Comparison of ENCODE assay signal across 8 cellular contexts in the genomic region with DNA sequence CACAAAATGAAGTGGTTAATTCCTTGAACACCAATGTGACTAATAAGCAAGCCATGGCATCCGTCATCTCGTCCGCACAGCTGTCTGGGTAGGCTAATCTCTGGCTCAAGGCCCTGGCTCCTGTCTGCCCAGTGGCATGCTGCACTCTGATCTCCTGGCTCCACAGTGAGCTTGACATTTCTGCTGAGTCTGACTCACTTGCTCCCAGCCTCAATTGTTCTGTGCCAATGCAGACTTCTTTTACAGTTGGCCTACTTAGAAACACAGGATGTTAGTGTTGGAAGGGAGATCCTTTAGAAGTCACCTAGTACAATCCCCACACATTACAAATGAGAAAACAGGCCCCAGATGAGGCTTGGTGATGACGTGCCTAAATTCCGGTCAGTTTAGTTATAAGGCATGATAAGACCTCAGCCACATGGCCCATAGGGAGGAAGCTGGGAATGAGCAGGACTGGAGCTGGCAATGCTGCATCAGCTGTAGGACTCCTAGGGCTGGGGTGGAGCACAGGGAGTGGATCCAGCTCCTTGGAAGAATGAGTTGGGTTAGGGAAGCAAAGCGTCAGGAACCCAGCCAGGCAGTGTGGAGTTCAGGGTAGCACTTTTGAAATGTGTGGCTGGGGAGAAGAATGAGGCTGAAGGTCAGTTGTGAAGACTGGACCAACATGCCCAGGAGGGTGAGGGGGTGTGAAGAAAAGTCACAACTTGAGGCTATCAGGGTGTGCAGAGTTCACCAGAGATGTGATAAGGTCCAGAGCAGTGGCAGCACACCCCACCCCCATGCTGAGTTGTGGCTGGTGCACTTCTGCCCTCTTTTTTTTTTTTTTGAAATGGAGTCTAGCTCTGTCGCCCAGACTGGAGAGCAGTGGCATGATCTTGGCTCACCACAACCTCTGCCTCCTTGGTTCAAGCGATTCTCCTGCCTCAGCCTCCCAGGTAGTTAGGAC.
DNase-seq lines count a peak whose midpoint lies in the region; ATAC-seq and TF ChIP-seq lines count a peak whose summit lies in the region.

No MANE protein-coding gene starts in this region.

- no peak overlapping the region for H3K9ac ChIP-seq in parathyroid adenoma

- in situ Hi-C loops in HAP-1 (cut with MboI; ENCODE audit: low sequenced_read_pairs), result no loop called here

- H3K9me3 ChIP-seq in parathyroid adenoma (ENCODE audit: control insufficient read depth, low read length), result no peaks in the 10 kb centered on the region
- no peaks in the 10 kb centered on the region for H3K9me3 ChIP-seq in HAP-1

- DNase-seq in CMK (ENCODE audit: low read depth) (peak; percentile 89), fibroblast of villous mesenchyme (ENCODE audit: low read depth) (peak; percentile 90), KG1 (lab: John Stamatoyannopoulos, UW) (no peak), HAP-1 (ENCODE audit: low spot score in 2 of 2) (no peak)
- no peak for DNase-seq in stimulated activated naive CD4-positive, alpha-beta T cell treated with Interleukin-2 at 50 U/mL for 16 hours (lab: John Stamatoyannopoulos, UW)

- no peaks in the 10 kb centered on the region for H3K79me2 ChIP-seq in parathyroid adenoma

- H3K27me3 ChIP-seq in parathyroid adenoma (ENCODE audit: control insufficient read depth, insufficient read depth, low read length) (no peaks in the 10 kb centered on the region), HAP-1 (ENCODE audit: low read depth) (no peaks in the 10 kb centered on the region)

- TF ChIP-seq CTCF in fibroblast of villous mesenchyme (IDR thresholded peaks at IDR 0.05; ENCODE audit: insufficient read depth, low read depth, low read length) (no peak), parathyroid adenoma (IDR thresholded peaks at IDR 0.05) (no peak)

- no peak overlapping the region for H3K4me2 ChIP-seq in parathyroid adenoma (ENCODE audit: low read length)

- peaks cover 41% of the 10 kb centered on the region for H3K4me1 ChIP-seq in parathyroid adenoma
- peaks cover 3% of the 10 kb centered on the region; the same call in 1 of the 2 replicates for H3K4me1 ChIP-seq in HAP-1

- H3K27ac ChIP-seq in parathyroid adenoma, result peak overlapping the region; percentile 93

- H3K36me3 ChIP-seq in parathyroid adenoma (ENCODE audit: control insufficient read depth, insufficient read depth, low read length) (no peaks in the 10 kb centered on the region), HAP-1 (replicated peaks) (no peaks in the 10 kb centered on the region)

- no peak overlapping the region for H3K4me3 ChIP-seq in fibroblast of villous mesenchyme (ENCODE audit: low read depth, low read length)
- no peak overlapping the region for H3K4me3 ChIP-seq in parathyroid adenoma (ENCODE audit: low read depth, low read length)
- no peak overlapping the region for H3K4me3 ChIP-seq in HAP-1

- ATAC-seq in SK-N-SH treated with all-trans-retinoic acid at 6 μM for 48 hours (peak; percentile 90), GM21390 (IDR thresholded peaks at IDR 0.05; ENCODE audit: unreplicated experiment) (no peak)

- peak overlapping the region; percentile 39 for H2AFZ ChIP-seq in parathyroid adenoma

TF ChIP-seq in SK-N-SH treated with all-trans-retinoic acid at 6 μM for 48 hours, 23 proteins besides CTCF, POLR2A, EP300 and RAD21 (continues in another document):
- TF ChIP-seq TCF4 (CRISPR knock-in tag; IDR thresholded peaks at IDR 0.05; ENCODE audit: borderline replicate concordance), result peak; percentile 61; the same call in 1 of the 2 replicates
- TF ChIP-seq CREB5 (CRISPR knock-in tag; IDR thresholded peaks at IDR 0.05; ENCODE audit: low read depth), result peak; percentile 79; the same call in 1 of the 2 replicates
- TF ChIP-seq ZNF70 (CRISPR knock-in tag; IDR thresholded peaks at IDR 0.05), result no peak
- TF ChIP-seq RARB (CRISPR knock-in tag; IDR thresholded peaks at IDR 0.05), result no peak
- TF ChIP-seq, protein P1, sequence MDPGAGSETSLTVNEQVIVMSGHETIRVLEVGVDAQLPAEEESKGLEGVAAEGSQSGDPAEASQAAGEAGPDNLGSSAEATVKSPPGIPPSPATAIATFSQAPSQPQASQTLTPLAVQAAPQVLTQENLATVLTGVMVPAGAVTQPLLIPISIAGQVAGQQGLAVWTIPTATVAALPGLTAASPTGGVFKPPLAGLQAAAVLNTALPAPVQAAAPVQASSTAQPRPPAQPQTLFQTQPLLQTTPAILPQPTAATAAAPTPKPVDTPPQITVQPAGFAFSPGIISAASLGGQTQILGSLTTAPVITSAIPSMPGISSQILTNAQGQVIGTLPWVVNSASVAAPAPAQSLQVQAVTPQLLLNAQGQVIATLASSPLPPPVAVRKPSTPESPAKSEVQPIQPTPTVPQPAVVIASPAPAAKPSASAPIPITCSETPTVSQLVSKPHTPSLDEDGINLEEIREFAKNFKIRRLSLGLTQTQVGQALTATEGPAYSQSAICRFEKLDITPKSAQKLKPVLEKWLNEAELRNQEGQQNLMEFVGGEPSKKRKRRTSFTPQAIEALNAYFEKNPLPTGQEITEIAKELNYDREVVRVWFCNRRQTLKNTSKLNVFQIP (CRISPR knock-in tag; IDR thresholded peaks at IDR 0.05; ENCODE audit: borderline replicate concordance, low read depth), result no peak
- no peak for TF ChIP-seq BACH2 (CRISPR knock-in tag; IDR thresholded peaks at IDR 0.05; ENCODE audit: borderline replicate concordance)
- no peak for TF ChIP-seq OSR1 (CRISPR knock-in tag; IDR thresholded peaks at IDR 0.05)
- 0 out of 2 replicates have a peak, but pooled peaks have one; percentile 65 for TF ChIP-seq CSDC2 (CRISPR knock-in tag; IDR thresholded peaks at IDR 0.05)
- TF ChIP-seq TOX (CRISPR knock-in tag; IDR thresholded peaks at IDR 0.05; ENCODE audit: borderline replicate concordance), result no peak
- TF ChIP-seq ESRRG (CRISPR knock-in tag; IDR thresholded peaks at IDR 0.05), result no peak
- TF ChIP-seq ZNF8 (CRISPR knock-in tag; IDR thresholded peaks at IDR 0.05), result no peak
- peak; percentile 76; the same call in 1 of the 2 replicates for TF ChIP-seq ZFP3 (CRISPR knock-in tag; IDR thresholded peaks at IDR 0.05)
- TF ChIP-seq, protein P2, sequence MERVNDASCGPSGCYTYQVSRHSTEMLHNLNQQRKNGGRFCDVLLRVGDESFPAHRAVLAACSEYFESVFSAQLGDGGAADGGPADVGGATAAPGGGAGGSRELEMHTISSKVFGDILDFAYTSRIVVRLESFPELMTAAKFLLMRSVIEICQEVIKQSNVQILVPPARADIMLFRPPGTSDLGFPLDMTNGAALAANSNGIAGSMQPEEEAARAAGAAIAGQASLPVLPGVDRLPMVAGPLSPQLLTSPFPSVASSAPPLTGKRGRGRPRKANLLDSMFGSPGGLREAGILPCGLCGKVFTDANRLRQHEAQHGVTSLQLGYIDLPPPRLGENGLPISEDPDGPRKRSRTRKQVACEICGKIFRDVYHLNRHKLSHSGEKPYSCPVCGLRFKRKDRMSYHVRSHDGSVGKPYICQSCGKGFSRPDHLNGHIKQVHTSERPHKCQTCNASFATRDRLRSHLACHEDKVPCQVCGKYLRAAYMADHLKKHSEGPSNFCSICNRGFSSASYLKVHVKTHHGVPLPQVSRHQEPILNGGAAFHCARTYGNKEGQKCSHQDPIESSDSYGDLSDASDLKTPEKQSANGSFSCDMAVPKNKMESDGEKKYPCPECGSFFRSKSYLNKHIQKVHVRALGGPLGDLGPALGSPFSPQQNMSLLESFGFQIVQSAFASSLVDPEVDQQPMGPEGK (CRISPR knock-in tag; IDR thresholded peaks at IDR 0.05; ENCODE audit: borderline replicate concordance), result no peak
- TF ChIP-seq ARNTL (CRISPR knock-in tag; IDR thresholded peaks at IDR 0.05; ENCODE audit: borderline replicate concordance, low read depth), result no peak
- TF ChIP-seq GLIS3 (CRISPR knock-in tag; IDR thresholded peaks at IDR 0.05), result 0 out of 2 replicates have a peak, but pooled peaks have one; percentile 6
- TF ChIP-seq ZC3H10 (CRISPR knock-in tag; IDR thresholded peaks at IDR 0.05), result no peak
- no peak for TF ChIP-seq ZFP30 (CRISPR knock-in tag; IDR thresholded peaks at IDR 0.05)
- no peak for TF ChIP-seq ZNF565 (CRISPR knock-in tag; conservative IDR thresholded peaks at IDR 0.05; ENCODE audit: low read depth)
- TF ChIP-seq, protein P3, sequence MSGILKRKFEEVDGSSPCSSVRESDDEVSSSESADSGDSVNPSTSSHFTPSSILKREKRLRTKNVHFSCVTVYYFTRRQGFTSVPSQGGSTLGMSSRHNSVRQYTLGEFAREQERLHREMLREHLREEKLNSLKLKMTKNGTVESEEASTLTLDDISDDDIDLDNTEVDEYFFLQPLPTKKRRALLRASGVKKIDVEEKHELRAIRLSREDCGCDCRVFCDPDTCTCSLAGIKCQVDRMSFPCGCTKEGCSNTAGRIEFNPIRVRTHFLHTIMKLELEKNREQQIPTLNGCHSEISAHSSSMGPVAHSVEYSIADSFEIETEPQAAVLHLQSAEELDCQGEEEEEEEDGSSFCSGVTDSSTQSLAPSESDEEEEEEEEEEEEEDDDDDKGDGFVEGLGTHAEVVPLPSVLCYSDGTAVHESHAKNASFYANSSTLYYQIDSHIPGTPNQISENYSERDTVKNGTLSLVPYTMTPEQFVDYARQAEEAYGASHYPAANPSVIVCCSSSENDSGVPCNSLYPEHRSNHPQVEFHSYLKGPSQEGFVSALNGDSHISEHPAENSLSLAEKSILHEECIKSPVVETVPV (CRISPR knock-in tag; IDR thresholded peaks at IDR 0.05), result no peak
- no peak for TF ChIP-seq PPARA (CRISPR knock-in tag; IDR thresholded peaks at IDR 0.05; ENCODE audit: borderline replicate concordance)
- peak; percentile 64 for TF ChIP-seq ISL1 (CRISPR knock-in tag; IDR thresholded peaks at IDR 0.05)
- TF ChIP-seq SNAI2 (CRISPR knock-in tag; IDR thresholded peaks at IDR 0.05), result 0 out of 2 replicates have a peak, but pooled peaks have one; percentile 47

Comparison
In these comparisons a context has a peak if more than half of its experiments do, and no peak if none do; other contexts are left out.
1. DNase-seq: peak in CMK (single experiment) and fibroblast of villous mesenchyme (single experiment); none in stimulated activated naive CD4-positive, alpha-beta T cell treated with Interleukin-2 at 50 U/mL for 16 hours (single experiment), KG1 (single experiment) and HAP-1 (0 of 2).